Comparison of ENCODE assay signal across 8 cellular contexts in the genomic region with DNA sequence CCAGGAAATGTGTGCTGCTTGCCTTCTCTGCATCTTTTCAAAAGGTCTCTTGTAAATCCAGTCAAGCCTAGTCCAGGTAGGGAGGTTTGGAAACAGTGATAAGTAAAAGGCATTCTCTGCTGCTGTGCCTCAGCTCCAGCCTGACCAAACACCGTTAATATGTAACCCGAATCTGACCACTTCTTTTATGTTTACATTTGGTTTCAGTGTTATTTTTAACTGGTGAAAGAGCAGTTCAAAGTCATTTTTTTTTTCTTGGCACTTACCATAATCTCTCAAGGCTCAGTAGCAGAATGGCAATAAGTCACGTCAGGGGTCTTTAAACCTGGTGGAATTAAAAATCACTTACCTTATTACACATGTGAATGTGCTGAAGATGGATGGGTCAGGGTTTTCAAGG.
DNase-seq lines count a peak whose midpoint lies in the region; ATAC-seq and TF ChIP-seq lines count a peak whose summit lies in the region.

No MANE protein-coding gene starts in this region.

- ATAC-seq in GM19395 (IDR thresholded peaks at IDR 0.05; ENCODE audit: unreplicated experiment) (peak; percentile 59), HG03354 (IDR thresholded peaks at IDR 0.05; ENCODE audit: poor library complexity, severe bottlenecking, unreplicated experiment) (peak; percentile 68)

- H3K4me3 ChIP-seq in BLaER1 (no peak overlapping the region), fibroblast of mammary gland (ENCODE audit: control insufficient read depth, low read depth, low read length) (no peak overlapping the region)

- H3K9ac ChIP-seq in BLaER1: no peak overlapping the region

- H3K4me3 Mint-ChIP-seq in immature natural killer cell: no peak overlapping the region

- H3K36me3 ChIP-seq in BLaER1: no peaks in the 10 kb centered on the region

- H3K9me3 ChIP-seq in BLaER1: no peaks in the 10 kb centered on the region

- no peak overlapping the region for H3K27ac ChIP-seq in BLaER1

- peak overlapping the region; percentile 36; the same call in 1 of the 2 replicates for H3K4me2 ChIP-seq in BLaER1

- H3K4me1 ChIP-seq in BLaER1: peaks cover 13% of the 10 kb centered on the region

- peaks cover 13 to 21% (median 17%) of the 10 kb centered on the region in 3 donors for H3K27me3 Mint-ChIP-seq in immature natural killer cell (ENCODE audit: low read depth in 3 of 3)

- H3K27me3 ChIP-seq in BLaER1: no peaks in the 10 kb centered on the region

- H3K27ac Mint-ChIP-seq in immature natural killer cell: no peak overlapping the region

- TF ChIP-seq CTCF in fibroblast of mammary gland (conservative IDR thresholded peaks at IDR 0.05; ENCODE audit: control insufficient read depth, insufficient read depth, low read depth, low read length): no peak

- peaks cover 45 to 72% of the 10 kb centered on the region in 2 donors for H3K4me1 Mint-ChIP-seq in immature natural killer cell

- H3K36me3 Mint-ChIP-seq in immature natural killer cell: peaks cover 0 to 7% (median 0%) of the 10 kb centered on the region in 3 donors

- H4K20me1 ChIP-seq in BLaER1: no peaks in the 10 kb centered on the region

- peak; percentile 18 for DNase-seq in fibroblast of mammary gland (ENCODE audit: low read depth)
- no peak for DNase-seq in activated effector memory CD4-positive, alpha-beta T cell treated with anti-CD3 and anti-CD28 coated beads, Interleukin-2, amount 50 U/mL, for 16 hours
- DNase-seq in anterior cingulate cortex (lab: John Stamatoyannopoulos, UW): no peak
- DNase-seq in immature natural killer cell: no peak
- no peak for DNase-seq in activated CD4-positive, alpha-beta T cell treated with anti-CD3 and anti-CD28 coated beads, Interleukin-2, amount 50 U/mL, for 4 hours

- no peaks in the 10 kb centered on the region for H3K9me3 Mint-ChIP-seq in immature natural killer cell
